Comparison of ENCODE assay signal across 8 cellular contexts in genomic region chr17:75046583-75047289, GRCh38. TPM values are rescaled to one million over a fixed set of nuclear protein-coding genes. Genes with fewer than 3 reads are reported as not detected.
DNase-seq lines count a peak whose midpoint lies in the region; ATAC-seq and TF ChIP-seq lines count a peak whose summit lies in the region.

ATP5PD (minus strand) TSS chr17:75046969; CDS start chr17:75042650, 4,319 bp downstream.
KCTD2 (plus strand) TSS chr17:75047225; CDS start chr17:75047251, 26 bp downstream.

- TF ChIP-seq CTCF in PC-3 (conservative IDR thresholded peaks at IDR 0.05; ENCODE audit: low read depth, low read length) = no peak
- no peak for TF ChIP-seq CTCF in epithelial cell of proximal tubule (conservative IDR thresholded peaks at IDR 0.05; ENCODE audit: low read depth, low read length)

- peaks cover 50% of the 10 kb centered on the region for H3K79me2 ChIP-seq in PC-3 (ENCODE audit: low read length)

- H3K36me3 ChIP-seq in PC-3 (ENCODE audit: low read depth, low read length) (peaks cover 18% of the 10 kb centered on the region), mucosa of rectum (ENCODE audit: control insufficient read depth in 2 of 2, insufficient read depth in 2 of 2, low read length in 2 of 2) (peaks cover 7 to 8% of the 10 kb centered on the region in 2 donors)

- BruUV-seq in PC-3 (replicated peaks; lab: Mats Ljungman, UMichigan) = TSS peak; percentile 71

- DNase-seq in DMS114 treated with DMSO at 0.1 percent for 48 hours (lab: John Stamatoyannopoulos, UW; ENCODE audit: unreplicated experiment) (peak; percentile 91), PC-3 (peak; percentile 99), epithelial cell of proximal tubule (ENCODE audit: low read depth) (peak; percentile 66)
- DNase-seq in activated T-cell treated with anti-CD3 and anti-CD28 coated beads, Interleukin-2, amount 50 U/mL, for 1 hour = peak; percentile 95
- DNase-seq in stimulated activated CD8-positive, alpha-beta memory T cell treated with anti-CD3 and anti-CD28 coated beads, Interleukin-4, amount 100 ng/mL, for 48 hours = peak; percentile 96

- intact Hi-C loops in PC-3 (cut with micrococcal nuclease) = loop anchor here (1.0 kb wide), 1 partner anchor 11 kb away; no protein-coding TSS in a partner anchor

- no peaks in the 10 kb centered on the region for H4K20me1 ChIP-seq in PC-3 (ENCODE audit: low read length)

- ATAC-seq in GM21576 (IDR thresholded peaks at IDR 0.05; ENCODE audit: unreplicated experiment) (peak; percentile 94), PC-3 (peak; percentile 92)

- H2AFZ ChIP-seq in PC-3 (ENCODE audit: low read length) = peak within 1 kb of the TSS; percentile 87

- H3F3A ChIP-seq in PC-3 (ENCODE audit: low read length, unreplicated experiment) = no peaks in the 10 kb centered on the region

- H3K4me2 ChIP-seq in PC-3 (ENCODE audit: low read length) = peak within 1 kb of the TSS; percentile 95

- CTCF ChIA-PET in PC-3 (lab: Charles Lee) = interaction anchor here (0.5 to 1.6 kb wide), 2 partner anchors 12 to 50 kb away, joined by 6 to 8 read pairs; no protein-coding TSS in a partner anchor

- TF ChIP-seq RAD21 in Ishikawa (IDR thresholded peaks at IDR 0.05; ENCODE audit: low read depth) = no peak

- POLR2A ChIA-PET in PC-3 (lab: Charles Lee; ENCODE audit: unreplicated experiment) = interaction anchor here (0.6 kb wide), 1 partner anchor 1399 kb away, joined by 5 read pairs; no protein-coding TSS in a partner anchor

- H3K4me1 ChIP-seq in PC-3 (ENCODE audit: insufficient read depth, low read length) = peaks cover 13% of the 10 kb centered on the region
- H3K4me1 ChIP-seq in mucosa of rectum (ENCODE audit: control insufficient read depth in 2 of 2, insufficient read depth in 2 of 2, low read length in 2 of 2) = peaks cover 10 to 11% of the 10 kb centered on the region in 2 donors

- H3K27me3 ChIP-seq in PC-3 (ENCODE audit: low read length) = no peaks in the 10 kb centered on the region
- no peaks in the 10 kb centered on the region for H3K27me3 ChIP-seq in mucosa of rectum (ENCODE audit: control insufficient read depth in 2 of 2, insufficient read depth in 2 of 2, low read length in 2 of 2)

- H3K9me3 ChIP-seq in PC-3 (ENCODE audit: low read length) = no peaks in the 10 kb centered on the region
- no peaks in the 10 kb centered on the region for H3K9me3 ChIP-seq in mucosa of rectum (ENCODE audit: control insufficient read depth in 2 of 2, low read length in 2 of 2)

- 0 out of 2 replicates have a peak, but pooled peaks have one; percentile 9 for TF ChIP-seq EP300 in Ishikawa (IDR thresholded peaks at IDR 0.05; ENCODE audit: borderline replicate concordance)

- H3K27ac ChIP-seq in PC-3 (ENCODE audit: low read length) (peak within 1 kb of the TSS; percentile 79), mucosa of rectum (ENCODE audit: low read depth in 2 of 2, low read length in 2 of 2) (peak within 1 kb of the TSS; percentile 95 to 98)

- H3K4me3 ChIP-seq in PC-3 (ENCODE audit: low read length) (peak within 1 kb of the TSS; percentile 99), epithelial cell of proximal tubule (ENCODE audit: low read depth, low read length) (peak within 1 kb of the TSS; percentile 98), mucosa of rectum (ENCODE audit: low read length in 2 of 2) (peak within 1 kb of the TSS; percentile 83 to 96)

- H3K9ac ChIP-seq in PC-3 (ENCODE audit: low read length) (peak within 1 kb of the TSS; percentile 96), mucosa of rectum (ENCODE audit: low read depth in 1 of 2, low read length in 2 of 2) (peak within 1 kb of the TSS; percentile 94 to 100)

- no peaks in the 10 kb centered on the region for H3K9me2 ChIP-seq in PC-3 (replicated peaks; ENCODE audit: low read length)

TF ChIP-seq in Ishikawa, 13 proteins besides CTCF, POLR2A, EP300 and RAD21:
- TF ChIP-seq MAX (IDR thresholded peaks at IDR 0.05) (peak; percentile 58), CEBPB (IDR thresholded peaks at IDR 0.05) (no peak; the same call in 1 of the 2 replicates), TEAD4 (IDR thresholded peaks at IDR 0.05) (no peak; the same call in 1 of the 2 replicates), CREB1 (IDR thresholded peaks at IDR 0.05; ENCODE audit: low read depth) (peak; percentile 54; the same call in 1 of the 2 replicates), TCF12 (IDR thresholded peaks at IDR 0.05; ENCODE audit: low read depth) (peak; percentile 17; the same call in 1 of the 2 replicates), FOXM1 (IDR thresholded peaks at IDR 0.05; ENCODE audit: borderline replicate concordance, low read depth) (no peak), USF1 (IDR thresholded peaks at IDR 0.05) (no peak; the same call in 1 of the 2 replicates), YY1 (IDR thresholded peaks at IDR 0.05; ENCODE audit: low read depth) (peak; percentile 93), ZBTB7A (IDR thresholded peaks at IDR 0.05; ENCODE audit: low read depth) (peak; percentile 62; the same call in 1 of the 2 replicates), REST (IDR thresholded peaks at IDR 0.05; ENCODE audit: low read depth) (no peak), NFIC (IDR thresholded peaks at IDR 0.05) (no peak), EGR1 (IDR thresholded peaks at IDR 0.05) (peak; percentile 91), TAF1 (IDR thresholded peaks at IDR 0.05; ENCODE audit: low read depth) (peak; percentile 83)

RNA-seq across cellular contexts. Expression of gene ATP5PD, which starts in this region (rescaled TPM):
- 361 and 374 TPM in 2 replicates for total RNA-seq in PC-3 (2014; rRNA removed)
- total RNA-seq in epithelial cell of proximal tubule = 232 and 360 TPM in 2 replicates

RNA-seq across cellular contexts. Expression of gene KCTD2, which starts in this region (rescaled TPM):
- total RNA-seq in PC-3 (2014; rRNA removed) = 23.8 and 28.0 TPM in 2 replicates
- total RNA-seq in epithelial cell of proximal tubule = 15.8 and 19.2 TPM in 2 replicates

Comparison
In these comparisons a context has a peak if more than half of its experiments do, and no peak if none do; other contexts are left out.
1. Peak in every context shown above with its lines: DNase-seq, ATAC-seq, H3K4me3 ChIP-seq and H3K27ac ChIP-seq.